ENCODE assay signal across 19 cellular contexts in genomic region chrX:41516995-41517660, GRCh38.
DNase-seq lines count a peak whose midpoint lies in the region; ATAC-seq and TF ChIP-seq lines count a peak whose summit lies in the region.
"Had no signal": no experiment of that assay in that cellular context is flagged by ENCODE, and none has a peak within 500 bp of the region (broad histone marks: within the 10 kb centered on the region; RNA-seq: fewer than 3 reads in every experiment).

No MANE protein-coding gene starts in this region.

- H3K4me2 ChIP-seq in neural progenitor cell: peak overlapping the region; percentile 32

- no peak overlapping the region for H3K27ac ChIP-seq in CD8-positive, alpha-beta T cell (ENCODE audit: low read depth, low read length)
- H3K27ac ChIP-seq in neural progenitor cell (peak overlapping the region; percentile 65), colonic mucosa (no peak overlapping the region)
- H3K27ac ChIP-seq: SJSA1, VCaP had no signal

- no peaks in the 10 kb centered on the region for H3K36me3 ChIP-seq in CD8-positive, alpha-beta T cell (ENCODE audit: insufficient read depth, low read length)
- H3K36me3 ChIP-seq in neural progenitor cell (no peaks in the 10 kb centered on the region), colonic mucosa (no peaks in the 10 kb centered on the region)
- H3K36me3 ChIP-seq: SJSA1 had no signal

- no peak overlapping the region for H3K4me3 ChIP-seq in CD8-positive, alpha-beta T cell (ENCODE audit: low read depth, low read length)
- H3K4me3 ChIP-seq in neural progenitor cell: no peak overlapping the region
- H3K4me3 ChIP-seq in colonic mucosa: no peak overlapping the region
- H3K4me3 ChIP-seq: SJSA1 had no signal

- no peak for ATAC-seq in CD8-positive, alpha-beta T cell
- ATAC-seq in central memory CD8-positive, alpha-beta T cell (replicated peaks; ENCODE audit: extremely low read depth, poor library complexity, severe bottlenecking): no peak
- no peak for ATAC-seq in HG03039 (IDR thresholded peaks at IDR 0.05; ENCODE audit: unreplicated experiment)
- ATAC-seq: sciatic nerve had no signal

- intact Hi-C loops in CD8-positive, alpha-beta T cell (cut with DNase I, micrococcal nuclease): no loop called here
- intact Hi-C loops in colonic mucosa (cut with DNase I): no loop called here
- intact Hi-C loops in activated CD4-positive, alpha-beta memory T cell treated with anti-CD3 and anti-CD28 coated beads for 36 hours (cut with micrococcal nuclease): loop anchor here (5.0 kb wide), 1 partner anchor 185 kb away; the partner anchor contains the start of gene DDX3X

- no peak overlapping the region for H3K9ac ChIP-seq in neural progenitor cell
- H3K9ac ChIP-seq in colonic mucosa (ENCODE audit: low read depth in 2 of 2, low read length in 2 of 2): no peak overlapping the region

- peaks cover 32% of the 10 kb centered on the region for H3F3A ChIP-seq in neural progenitor cell (ENCODE audit: low read depth)

- CTCF ChIA-PET in CD8-positive, alpha-beta T cell (lab: Charles Lee): interaction anchor here (0.7 kb wide), 1 partner anchor 12 kb away, joined by 4 read pairs; no protein-coding TSS in a partner anchor
- CTCF ChIA-PET in HEK293T (lab: Yijun Ruan, JAX): no interaction called here
- CTCF ChIA-PET in activated CD4-positive, alpha-beta memory T cell treated with anti-CD3 and anti-CD28 coated beads for 36 hours (lab: Charles Lee): no interaction called here

- H3K27ac Mint-ChIP-seq in CD8-positive, alpha-beta T cell: peak overlapping the region; percentile 67
- peak overlapping the region; percentile 54 for H3K27ac Mint-ChIP-seq in central memory CD8-positive, alpha-beta T cell (ENCODE audit: low read depth)
- peak overlapping the region; percentile 59 for H3K27ac Mint-ChIP-seq in neural progenitor cell
- H3K27ac Mint-ChIP-seq in activated CD4-positive, alpha-beta memory T cell treated with anti-CD3 and anti-CD28 coated beads for 36 hours: no peak overlapping the region
- H3K27ac Mint-ChIP-seq: activated CD4-positive, alpha-beta T cell treated with anti-CD3 and anti-CD28 coated beads, Interleukin-2, amount 10 ng/mL, durations not matched to agents 7 days and 5 days had no signal

- H3K4me1 Mint-ChIP-seq in CD8-positive, alpha-beta T cell (ENCODE audit: low read depth): peaks cover 30% of the 10 kb centered on the region
- peaks cover 4% of the 10 kb centered on the region for H3K4me1 Mint-ChIP-seq in central memory CD8-positive, alpha-beta T cell
- peaks cover 32% of the 10 kb centered on the region for H3K4me1 Mint-ChIP-seq in neural progenitor cell
- H3K4me1 Mint-ChIP-seq in activated CD4-positive, alpha-beta memory T cell treated with anti-CD3 and anti-CD28 coated beads for 36 hours (ENCODE audit: low read depth): peaks cover 41% of the 10 kb centered on the region
- H3K4me1 Mint-ChIP-seq: nephron had no signal

- POLR2A ChIA-PET in CD8-positive, alpha-beta T cell (lab: Charles Lee): no interaction called here
- POLR2A ChIA-PET in HEK293T (lab: Yijun Ruan, JAX): no interaction called here
- POLR2A ChIA-PET in activated CD4-positive, alpha-beta memory T cell treated with anti-CD3 and anti-CD28 coated beads for 36 hours (lab: Charles Lee): no interaction called here

- H3K9me3 Mint-ChIP-seq in CD8-positive, alpha-beta T cell: no peaks in the 10 kb centered on the region
- no peaks in the 10 kb centered on the region for H3K9me3 Mint-ChIP-seq in central memory CD8-positive, alpha-beta T cell
- H3K9me3 Mint-ChIP-seq in neural progenitor cell: peaks cover 2% of the 10 kb centered on the region
- no peaks in the 10 kb centered on the region for H3K9me3 Mint-ChIP-seq in activated CD4-positive, alpha-beta memory T cell treated with anti-CD3 and anti-CD28 coated beads for 36 hours
- H3K9me3 Mint-ChIP-seq: activated CD4-positive, alpha-beta T cell treated with anti-CD3 and anti-CD28 coated beads, Interleukin-2, amount 10 ng/mL, durations not matched to agents 7 days and 5 days had no signal

- no peak overlapping the region for H2AFZ ChIP-seq in neural progenitor cell (replicated peaks)

- TF ChIP-seq CTCF in CD8-positive, alpha-beta T cell (IDR thresholded peaks at IDR 0.05): no peak
- TF ChIP-seq CTCF in neural progenitor cell (IDR thresholded peaks at IDR 0.05): no peak
- TF ChIP-seq CTCF in colonic mucosa (IDR thresholded peaks at IDR 0.05): no peak

- H3K27me3 Mint-ChIP-seq in CD8-positive, alpha-beta T cell (ENCODE audit: low read depth): no peaks in the 10 kb centered on the region
- H3K27me3 Mint-ChIP-seq in central memory CD8-positive, alpha-beta T cell: no peaks in the 10 kb centered on the region
- no peaks in the 10 kb centered on the region for H3K27me3 Mint-ChIP-seq in neural progenitor cell (ENCODE audit: insufficient read depth, low read depth)
- H3K27me3 Mint-ChIP-seq in activated CD4-positive, alpha-beta memory T cell treated with anti-CD3 and anti-CD28 coated beads for 36 hours: no peaks in the 10 kb centered on the region
- H3K27me3 Mint-ChIP-seq: activated CD4-positive, alpha-beta T cell treated with anti-CD3 and anti-CD28 coated beads, Interleukin-2, amount 10 ng/mL, durations not matched to agents 7 days and 5 days had no signal

- H3K36me3 Mint-ChIP-seq in CD8-positive, alpha-beta T cell: peaks cover 22% of the 10 kb centered on the region
- H3K36me3 Mint-ChIP-seq in central memory CD8-positive, alpha-beta T cell (ENCODE audit: insufficient read depth): peaks cover 5% of the 10 kb centered on the region
- H3K36me3 Mint-ChIP-seq in neural progenitor cell: peaks cover 3% of the 10 kb centered on the region
- peaks cover 5% of the 10 kb centered on the region for H3K36me3 Mint-ChIP-seq in activated CD4-positive, alpha-beta memory T cell treated with anti-CD3 and anti-CD28 coated beads for 36 hours

- H4K20me1 ChIP-seq in neural progenitor cell (ENCODE audit: low read depth): no peaks in the 10 kb centered on the region

- no peak overlapping the region for H3K4me3 Mint-ChIP-seq in CD8-positive, alpha-beta T cell
- no peak overlapping the region for H3K4me3 Mint-ChIP-seq in central memory CD8-positive, alpha-beta T cell
- H3K4me3 Mint-ChIP-seq in neural progenitor cell: no peak overlapping the region
- H3K4me3 Mint-ChIP-seq in activated CD4-positive, alpha-beta memory T cell treated with anti-CD3 and anti-CD28 coated beads for 36 hours: no peak overlapping the region
- H3K4me3 Mint-ChIP-seq: activated CD4-positive, alpha-beta T cell treated with anti-CD3 and anti-CD28 coated beads, Interleukin-2, amount 10 ng/mL, durations not matched to agents 7 days and 5 days; nephron had no signal

- no peaks in the 10 kb centered on the region for H3K4me1 ChIP-seq in CD8-positive, alpha-beta T cell (ENCODE audit: insufficient read depth, low read length)
- H3K4me1 ChIP-seq in neural progenitor cell (peaks cover 26% of the 10 kb centered on the region), colonic mucosa (no peaks in the 10 kb centered on the region)
- H3K4me1 ChIP-seq: SJSA1 had no signal

- H3K79me2 ChIP-seq in neural progenitor cell (ENCODE audit: low read depth): no peaks in the 10 kb centered on the region

- no peaks in the 10 kb centered on the region for H3K27me3 ChIP-seq in CD8-positive, alpha-beta T cell (ENCODE audit: insufficient read depth, low read length)
- H3K27me3 ChIP-seq in neural progenitor cell (no peaks in the 10 kb centered on the region), colonic mucosa (no peaks in the 10 kb centered on the region)
- H3K27me3 ChIP-seq: SJSA1 had no signal

- no peak for DNase-seq in CD8-positive, alpha-beta T cell
- no peak for DNase-seq in HEK293T (ENCODE audit: extremely low spot score)
- no peak for DNase-seq in central memory CD8-positive, alpha-beta T cell (ENCODE audit: low spot score in 2 of 2)
- DNase-seq in neural progenitor cell (ENCODE audit: low spot score): peak; percentile 16
- DNase-seq in colonic mucosa: no peak
- no peak for DNase-seq in activated CD4-positive, alpha-beta memory T cell treated with anti-CD3 and anti-CD28 coated beads for 36 hours
- DNase-seq: activated CD4-positive, alpha-beta T cell treated with anti-CD3 and anti-CD28 coated beads, Interleukin-2, amount 10 ng/mL, durations not matched to agents 7 days and 5 days; activated CD8-positive, alpha-beta memory T cell treated with anti-CD3 and anti-CD28 coated beads, Interleukin-2, amount 50 U/mL, for 48 hours; cortex of kidney; islet precursor cell; KG1; MM.1S; NCI-H146; NCI-H526 treated with DMSO at 0.1 percent for 48 hours had no signal

- no peaks in the 10 kb centered on the region for H3K9me3 ChIP-seq in CD8-positive, alpha-beta T cell (ENCODE audit: low read length)
- H3K9me3 ChIP-seq in neural progenitor cell (ENCODE audit: low read depth): no peaks in the 10 kb centered on the region
- no peaks in the 10 kb centered on the region for H3K9me3 ChIP-seq in colonic mucosa
- H3K9me3 ChIP-seq: SJSA1 had no signal

TF ChIP-seq in HEK293T, 16 proteins besides CTCF, POLR2A, EP300 and RAD21:
- TF ChIP-seq ZNF384 (IDR thresholded peaks at IDR 0.05) (no peak), NFRKB (IDR thresholded peaks at IDR 0.05) (no peak), PKNOX1 (IDR thresholded peaks at IDR 0.05) (0 out of 2 replicates have a peak, but pooled peaks have one; percentile 5), ELF4 (IDR thresholded peaks at IDR 0.05) (no peak)
